In genomic region chr2:192044496-192044895, GRCh38 we compare ENCODE assay signal across 1 cellular context.
TF ChIP-seq lines count a peak whose summit lies in the region.

No MANE protein-coding gene starts in this region.

TF ChIP-seq in GM23338, 12 proteins besides CTCF, POLR2A, EP300 and RAD21 (continued from another document):
- no peak for TF ChIP-seq ZNF462 (CRISPR knock-in tag; IDR thresholded peaks at IDR 0.05)
- TF ChIP-seq REST (IDR thresholded peaks at IDR 0.05; ENCODE audit: unreplicated experiment) = no peak
- TF ChIP-seq POLR2AphosphoS5 (IDR thresholded peaks at IDR 0.05; ENCODE audit: low read depth) = no peak
- TF ChIP-seq NANOG (IDR thresholded peaks at IDR 0.05; ENCODE audit: borderline replicate concordance) = no peak
- TF ChIP-seq ZNF114 (CRISPR knock-in tag; IDR thresholded peaks at IDR 0.05) = no peak
- TF ChIP-seq STAT1 (IDR thresholded peaks at IDR 0.05; ENCODE audit: unreplicated experiment) = no peak
- no peak for TF ChIP-seq JUNB (IDR thresholded peaks at IDR 0.05; ENCODE audit: unreplicated experiment)
